Comparison of ENCODE assay signal across 27 cellular contexts in genomic region chr1:62012821-62013220, GRCh38.
A peak's percentile ranks its signal among the peaks of the same experiment; 100 is the strongest.
DNase-seq lines count a peak whose midpoint lies in the region; ATAC-seq and TF ChIP-seq lines count a peak whose summit lies in the region.
"Had no signal": no experiment of that assay in that cellular context is flagged by ENCODE, and none has a peak within 500 bp of the region (broad histone marks: within the 10 kb centered on the region; RNA-seq: fewer than 3 reads in every experiment).

No MANE protein-coding gene starts in this region.

- H2BK20ac ChIP-seq in H9 (ENCODE audit: low read depth, low read length, poor library complexity, severe bottlenecking), result no peak overlapping the region

- H3K23me2 ChIP-seq in H9 (ENCODE audit: insufficient read length, low read depth, low read length, poor library complexity, severe bottlenecking), result no peaks in the 10 kb centered on the region

- H3K14ac ChIP-seq in H9 (ENCODE audit: insufficient read depth, low read length), result no peak overlapping the region

- no peak for TF ChIP-seq CTCF in H9 (conservative IDR thresholded peaks at IDR 0.05)

- H4K5ac ChIP-seq in H9 (ENCODE audit: insufficient read length, low read depth, low read length), result no peak overlapping the region

- H3K23ac ChIP-seq in H9 (ENCODE audit: insufficient read length, low read depth, low read length), result no peak overlapping the region

- H3K27me3 Mint-ChIP-seq in H9 (ENCODE audit: low read depth), result no peaks in the 10 kb centered on the region
- no peaks in the 10 kb centered on the region for H3K27me3 Mint-ChIP-seq in activated T-helper 1 cell treated with anti-CD3 and anti-CD28 coated beads, Interleukin-12 subunit alpha, Interleukin-12 subunit beta, Interleukin-2, Interleukin-4 antibody, amounts not matched to agents 30 ng/mL and 10 ng/mL and 1 ng/mL, durations not matched to agents 14 hours and 24 hours and 36 hours (ENCODE audit: insufficient read depth)
- H3K27me3 Mint-ChIP-seq: activated CD4-positive, alpha-beta T cell treated with anti-CD3 and anti-CD28 coated beads, Interleukin-2, amount 10 ng/mL, durations not matched to agents 24 days and 14 days; activated CD8-positive, alpha-beta memory T cell treated with anti-CD3 and anti-CD28 coated beads, Interleukin-2, amount 10 ng/mL, durations not matched to agents 7 days and 5 days; activated naive CD8-positive, alpha-beta T cell treated with anti-CD3 and anti-CD28 coated beads, Interleukin-2, amount 10 ng/mL, durations not matched to agents 7 days and 5 days; naive thymus-derived CD4-positive, alpha-beta T cell; T-helper 17 cell had no signal

- H3K4ac ChIP-seq in H9 (ENCODE audit: low read depth, low read length), result no peak overlapping the region

- H3T11ph ChIP-seq in H9 (ENCODE audit: low read length), result no peak overlapping the region

- DNase-seq in H9 (no peak), cerebellar cortex (ENCODE audit: low spot score) (peak; percentile 61), medulla oblongata (ENCODE audit: extremely low spot score) (peak; percentile 65), superior temporal gyrus (ENCODE audit: extremely low spot score) (peak; percentile 34), HT-29 (ENCODE audit: low spot score) (no peak)
- DNase-seq in activated T-helper 1 cell treated with anti-CD3 and anti-CD28 coated beads, Interleukin-12 subunit alpha, Interleukin-12 subunit beta, Interleukin-2, Interleukin-4 antibody, amounts not matched to agents 30 ng/mL and 10 ng/mL and 1 ng/mL, durations not matched to agents 14 hours and 24 hours and 36 hours (ENCODE audit: low spot score), result no peak
- no peak for DNase-seq in activated CD4-positive, alpha-beta T cell treated with anti-CD3 and anti-CD28 coated beads, Interleukin-2, amount 50 U/mL, for 4 hours
- DNase-seq: activated CD4-positive, alpha-beta T cell treated with anti-CD3 and anti-CD28 coated beads, Interleukin-2, amount 10 ng/mL, durations not matched to agents 24 days and 14 days; activated CD8-positive, alpha-beta memory T cell treated with anti-CD3 and anti-CD28 coated beads, Interleukin-2, amount 10 ng/mL, durations not matched to agents 7 days and 5 days; activated naive CD8-positive, alpha-beta T cell treated with anti-CD3 and anti-CD28 coated beads, Interleukin-2, amount 10 ng/mL, durations not matched to agents 7 days and 5 days; Calu3; naive thymus-derived CD4-positive, alpha-beta T cell; NCI-H1105; NCI-H2107; NCI-H510A treated with DMSO at 0.1 percent for 48 hours; Peyer's patch; stimulated activated CD4-positive, alpha-beta T cell treated with anti-CD3 and anti-CD28 coated beads, Interleukin-2, amount 100 ng/mL, for 48 hours; stimulated activated naive CD4-positive, alpha-beta T cell treated with Interleukin-2 at 50 U/mL for 16 hours; T-helper 17 cell; trophoblast cell had no signal

- no peak for ATAC-seq in HG03565 (IDR thresholded peaks at IDR 0.05; ENCODE audit: unreplicated experiment)
- ATAC-seq: activated CD8-positive, alpha-beta memory T cell treated with anti-CD3 and anti-CD28 coated beads, Interleukin-2, amount 10 ng/mL, durations not matched to agents 7 days and 5 days; naive thymus-derived CD4-positive, alpha-beta T cell; T-helper 17 cell had no signal

- H4K8ac ChIP-seq in H9 (replicated peaks; ENCODE audit: insufficient read length, low read depth, low read length), result no peak overlapping the region

- H3K18ac ChIP-seq in H9 (ENCODE audit: insufficient read length, low read depth, low read length), result no peak overlapping the region

- H3K9ac ChIP-seq in H9 (ENCODE audit: extremely low read depth, insufficient read length, low read length), result no peak overlapping the region

- H2AK5ac ChIP-seq in H9 (ENCODE audit: insufficient read length, low read length), result no peak overlapping the region

- H3K79me1 ChIP-seq in H9 (ENCODE audit: insufficient read depth, low read depth, low read length, poor library complexity, severe bottlenecking), result no peaks in the 10 kb centered on the region

- H3K27me3 ChIP-seq in H9 (ENCODE audit: insufficient read depth, low read length), result no peaks in the 10 kb centered on the region
- H3K27me3 ChIP-seq: Peyer's patch had no signal

- no peak overlapping the region for H3K4me3 Mint-ChIP-seq in H9
- H3K4me3 Mint-ChIP-seq in activated T-helper 1 cell treated with anti-CD3 and anti-CD28 coated beads, Interleukin-12 subunit alpha, Interleukin-12 subunit beta, Interleukin-2, Interleukin-4 antibody, amounts not matched to agents 30 ng/mL and 10 ng/mL and 1 ng/mL, durations not matched to agents 14 hours and 24 hours and 36 hours, result no peak overlapping the region
- H3K4me3 Mint-ChIP-seq: activated CD4-positive, alpha-beta T cell treated with anti-CD3 and anti-CD28 coated beads, Interleukin-2, amount 10 ng/mL, durations not matched to agents 24 days and 14 days; activated CD8-positive, alpha-beta memory T cell treated with anti-CD3 and anti-CD28 coated beads, Interleukin-2, amount 10 ng/mL, durations not matched to agents 7 days and 5 days; activated naive CD8-positive, alpha-beta T cell treated with anti-CD3 and anti-CD28 coated beads, Interleukin-2, amount 10 ng/mL, durations not matched to agents 7 days and 5 days; GM23338; naive thymus-derived CD4-positive, alpha-beta T cell; T-helper 17 cell had no signal

- H2BK15ac ChIP-seq in H9 (ENCODE audit: low read depth, low read length), result no peak overlapping the region

- H3K4me2 ChIP-seq in H9 (ENCODE audit: insufficient read depth, insufficient read length, low read length), result no peak overlapping the region
- H3K4me2 ChIP-seq: GM23338, smooth muscle cell had no signal

- intact Hi-C loops in activated T-helper 1 cell treated with anti-CD3 and anti-CD28 coated beads, Interleukin-12 subunit alpha, Interleukin-12 subunit beta, Interleukin-2, Interleukin-4 antibody, amounts not matched to agents 30 ng/mL and 10 ng/mL and 1 ng/mL, durations not matched to agents 14 hours and 24 hours and 36 hours (cut with micrococcal nuclease), result no loop called here

- WGBS in H9 (ENCODE audit: extremely low coverage, insufficient read length, low lambda C conversion rate), result no CpG with 5 or more reads among the region's 6 CpGs

- H3K36me3 Mint-ChIP-seq in H9 (ENCODE audit: insufficient read depth in 1 of 3, low read depth in 3 of 3), result 0 out of 7 replicates have a peak, but pooled peaks cover 0 to 5% (median 0%) of the 10 kb centered on the region in 3 experiments
- H3K36me3 Mint-ChIP-seq in activated T-helper 1 cell treated with anti-CD3 and anti-CD28 coated beads, Interleukin-12 subunit alpha, Interleukin-12 subunit beta, Interleukin-2, Interleukin-4 antibody, amounts not matched to agents 30 ng/mL and 10 ng/mL and 1 ng/mL, durations not matched to agents 14 hours and 24 hours and 36 hours (ENCODE audit: low read depth), result no peaks in the 10 kb centered on the region
- H3K36me3 Mint-ChIP-seq: activated CD8-positive, alpha-beta memory T cell treated with anti-CD3 and anti-CD28 coated beads, Interleukin-2, amount 10 ng/mL, durations not matched to agents 7 days and 5 days; activated naive CD8-positive, alpha-beta T cell treated with anti-CD3 and anti-CD28 coated beads, Interleukin-2, amount 10 ng/mL, durations not matched to agents 7 days and 5 days had no signal

- no peaks in the 10 kb centered on the region for H3K79me2 ChIP-seq in H9 (ENCODE audit: insufficient read depth, low read length)

- H3K9me3 ChIP-seq in H9 (ENCODE audit: control insufficient read depth, low read depth, low read length), result no peaks in the 10 kb centered on the region
- H3K9me3 ChIP-seq: Peyer's patch had no signal

- H3K27ac ChIP-seq in H9 (ENCODE audit: insufficient read length, low read depth, low read length), result no peak overlapping the region
- H3K27ac ChIP-seq: C4-2B, epithelial cell of prostate, HL-60, Peyer's patch had no signal

- no peak overlapping the region for H4K91ac ChIP-seq in H9 (ENCODE audit: insufficient read length, low read depth, low read length)

- H3K27ac Mint-ChIP-seq in H9, result peak overlapping the region in 2 of 3 experiments; percentile 11 to 20; a peak in 3 of 7 replicates
- H3K27ac Mint-ChIP-seq in activated T-helper 1 cell treated with anti-CD3 and anti-CD28 coated beads, Interleukin-12 subunit alpha, Interleukin-12 subunit beta, Interleukin-2, Interleukin-4 antibody, amounts not matched to agents 30 ng/mL and 10 ng/mL and 1 ng/mL, durations not matched to agents 14 hours and 24 hours and 36 hours, result no peak overlapping the region
- H3K27ac Mint-ChIP-seq: activated CD4-positive, alpha-beta T cell treated with anti-CD3 and anti-CD28 coated beads, Interleukin-2, amount 10 ng/mL, durations not matched to agents 24 days and 14 days; activated CD8-positive, alpha-beta memory T cell treated with anti-CD3 and anti-CD28 coated beads, Interleukin-2, amount 10 ng/mL, durations not matched to agents 7 days and 5 days; activated naive CD8-positive, alpha-beta T cell treated with anti-CD3 and anti-CD28 coated beads, Interleukin-2, amount 10 ng/mL, durations not matched to agents 7 days and 5 days; activated T-helper 2 cell treated with anti-CD3 and anti-CD28 coated beads, Interferon-gamma antibody, Interleukin-2, Interleukin-4, amounts not matched to agents 10 μg/mL and 5 μg/mL and 100 μg/mL, durations not matched to agents 14 hours and 24 hours and 36 hours; GM23338; naive thymus-derived CD4-positive, alpha-beta T cell; T-helper 17 cell had no signal

- H3K4me1 Mint-ChIP-seq in H9, result peaks cover 0 to 6% of the 10 kb centered on the region in 2 experiments; a peak in 3 of 4 replicates
- no peaks in the 10 kb centered on the region for H3K4me1 Mint-ChIP-seq in activated T-helper 1 cell treated with anti-CD3 and anti-CD28 coated beads, Interleukin-12 subunit alpha, Interleukin-12 subunit beta, Interleukin-2, Interleukin-4 antibody, amounts not matched to agents 30 ng/mL and 10 ng/mL and 1 ng/mL, durations not matched to agents 14 hours and 24 hours and 36 hours (ENCODE audit: low read depth)
- H3K4me1 Mint-ChIP-seq: activated CD4-positive, alpha-beta T cell treated with anti-CD3 and anti-CD28 coated beads, Interleukin-2, amount 10 ng/mL, durations not matched to agents 24 days and 14 days; activated CD8-positive, alpha-beta memory T cell treated with anti-CD3 and anti-CD28 coated beads, Interleukin-2, amount 10 ng/mL, durations not matched to agents 7 days and 5 days; activated naive CD8-positive, alpha-beta T cell treated with anti-CD3 and anti-CD28 coated beads, Interleukin-2, amount 10 ng/mL, durations not matched to agents 7 days and 5 days had no signal

- H2BK120ac ChIP-seq in H9 (ENCODE audit: low read depth, low read length, poor library complexity, severe bottlenecking), result no peak overlapping the region

- H2AFZ ChIP-seq in H9 (ENCODE audit: low read length), result no peak overlapping the region
- H2AFZ ChIP-seq: GM23338 had no signal

- H3K56ac ChIP-seq in H9 (ENCODE audit: insufficient read length, low read depth, low read length), result no peak overlapping the region

- H2BK12ac ChIP-seq in H9 (ENCODE audit: insufficient read length, low read depth, low read length), result no peak overlapping the region

- no peaks in the 10 kb centered on the region for H4K20me1 ChIP-seq in H9 (ENCODE audit: control insufficient read depth, insufficient read depth, insufficient read length)

- H2BK5ac ChIP-seq in H9 (ENCODE audit: insufficient read length, low read length), result no peak overlapping the region

- H3K9me3 Mint-ChIP-seq in H9, result no peaks in the 10 kb centered on the region
- no peaks in the 10 kb centered on the region for H3K9me3 Mint-ChIP-seq in activated T-helper 1 cell treated with anti-CD3 and anti-CD28 coated beads, Interleukin-12 subunit alpha, Interleukin-12 subunit beta, Interleukin-2, Interleukin-4 antibody, amounts not matched to agents 30 ng/mL and 10 ng/mL and 1 ng/mL, durations not matched to agents 14 hours and 24 hours and 36 hours
- H3K9me3 Mint-ChIP-seq: activated CD4-positive, alpha-beta T cell treated with anti-CD3 and anti-CD28 coated beads, Interleukin-2, amount 10 ng/mL, durations not matched to agents 24 days and 14 days; activated T-helper 2 cell treated with anti-CD3 and anti-CD28 coated beads, Interferon-gamma antibody, Interleukin-2, Interleukin-4, amounts not matched to agents 10 μg/mL and 5 μg/mL and 100 μg/mL, durations not matched to agents 14 hours and 24 hours and 36 hours; GM23338 had no signal

- no peaks in the 10 kb centered on the region for H3K4me1 ChIP-seq in H9 (ENCODE audit: insufficient read depth, low read length)
- H3K4me1 ChIP-seq: Peyer's patch had no signal

Comparison
In these comparisons a context has a peak if more than half of its experiments do, and no peak if none do; other contexts are left out.
1. DNase-seq: peak in cerebellar cortex (single experiment), medulla oblongata (single experiment) and superior temporal gyrus (single experiment); none in H9 (single experiment), activated T-helper 1 cell treated with anti-CD3 and anti-CD28 coated beads, Interleukin-12 subunit alpha, Interleukin-12 subunit beta, Interleukin-2, Interleukin-4 antibody, amounts not matched to agents 30 ng/mL and 10 ng/mL and 1 ng/mL, durations not matched to agents 14 hours and 24 hours and 36 hours (single experiment), HT-29 (single experiment) and activated CD4-positive, alpha-beta T cell treated with anti-CD3 and anti-CD28 coated beads, Interleukin-2, amount 50 U/mL, for 4 hours (0 of 2).